ENCODE assay signal across 8 cellular contexts in the genomic region with DNA sequence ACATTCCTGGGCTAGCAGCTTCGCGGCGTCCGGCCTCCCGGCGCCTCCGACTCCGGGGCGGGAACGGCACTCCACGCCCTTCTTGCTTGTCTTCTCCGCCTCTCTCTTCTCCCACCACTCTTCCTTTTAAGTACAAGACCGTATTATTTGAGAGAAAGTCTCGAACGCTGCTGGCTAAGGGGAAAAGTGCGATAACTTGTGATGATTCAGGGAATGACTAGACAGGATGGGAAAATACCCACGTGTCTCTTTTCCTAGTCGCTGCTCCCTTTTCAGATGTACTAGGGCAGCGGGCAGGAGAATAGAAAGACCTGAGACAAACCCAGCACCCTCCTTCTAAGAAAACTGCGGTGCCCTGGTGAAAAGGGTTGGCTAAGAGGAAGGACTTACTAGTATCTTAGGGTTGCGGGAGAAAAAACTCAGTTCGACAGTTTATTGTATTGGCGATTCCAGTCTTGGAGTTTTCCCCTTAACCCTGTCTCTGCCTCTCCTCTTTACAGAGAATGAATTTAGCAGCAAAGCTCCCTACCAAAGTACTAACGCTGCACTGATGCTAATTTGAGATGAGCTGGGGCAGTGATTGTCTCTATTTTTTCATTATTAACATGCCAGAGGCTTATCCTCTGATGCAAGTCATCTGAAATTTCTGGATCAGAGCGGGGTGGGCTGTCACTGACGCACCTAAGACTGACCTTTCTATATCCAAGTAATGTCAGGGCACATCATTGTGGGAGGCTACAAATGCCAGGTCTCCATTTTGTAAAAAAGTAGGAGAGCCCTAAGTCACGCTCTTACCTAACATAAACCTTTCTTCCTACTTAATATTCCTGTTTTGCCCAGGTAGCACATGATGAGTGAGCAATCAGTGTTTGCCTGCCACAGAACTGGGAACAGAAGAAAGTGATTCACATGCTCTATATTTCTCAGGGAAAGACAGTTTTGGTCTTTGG. TPM values are rescaled to one million over a fixed set of nuclear protein-coding genes. Genes with fewer than 3 reads are reported as not detected.
DNase-seq lines count a peak whose midpoint lies in the region; ATAC-seq and TF ChIP-seq lines count a peak whose summit lies in the region.

No MANE protein-coding gene starts in this region.

- H3K36me3 ChIP-seq in cardiac muscle cell, result no peaks in the 10 kb centered on the region
- no peaks in the 10 kb centered on the region for H3K36me3 ChIP-seq in OCI-LY3 (replicated peaks; ENCODE audit: low read depth, low read length)
- H3K36me3 ChIP-seq in ectodermal cell (ENCODE audit: control insufficient read depth, insufficient read depth, low read length), result no peaks in the 10 kb centered on the region
- peaks cover 0 to 4% of the 10 kb centered on the region in 2 experiments for H3K36me3 ChIP-seq in mesenchymal stem cell (ENCODE audit: control insufficient read depth in 1 of 2, insufficient read depth in 2 of 2, low read depth in 1 of 2, low read length in 2 of 2)
- no peaks in the 10 kb centered on the region for H3K36me3 ChIP-seq in upper lobe of left lung

- H3K27me3 ChIP-seq in cardiac muscle cell (no peaks in the 10 kb centered on the region), OCI-LY3 (ENCODE audit: low read depth, low read length) (peaks cover 17% of the 10 kb centered on the region), ectodermal cell (ENCODE audit: control insufficient read depth, insufficient read depth, low read length, poor library complexity, severe bottlenecking) (no peaks in the 10 kb centered on the region), mesenchymal stem cell (ENCODE audit: control insufficient read depth in 1 of 2, insufficient read depth in 1 of 2, low read length in 2 of 2) (no peaks in the 10 kb centered on the region), upper lobe of left lung (peaks cover 0 to 3% (median 0%) of the 10 kb centered on the region in 4 donors)

- intact Hi-C loops in cardiac septum (cut with DNase I), result loop anchor here (10.0 kb wide), 1 partner anchor 243 kb away; the partner anchor contains the start of gene PPP1R12A

- H3K9ac ChIP-seq in OCI-LY3 (ENCODE audit: low read length) (peak overlapping the region; percentile 59), mesenchymal stem cell (ENCODE audit: low read length) (peak overlapping the region; percentile 79)

- H2AK5ac ChIP-seq in mesenchymal stem cell (ENCODE audit: low read length, severe bottlenecking), result no peak overlapping the region

- TF ChIP-seq EP300 in upper lobe of left lung (IDR thresholded peaks at IDR 0.05), result no peak

- 2% methylated on average over 26 to 27 of the region's 27 CpGs for WGBS in ectodermal cell, 2 experiments
- WGBS in mesenchymal stem cell, result 3% methylated on average over 14 of the region's 27 CpGs
- 6 to 9% methylated on average over 27 of the region's 27 CpGs for WGBS in upper lobe of left lung, 2 donors

- TF ChIP-seq POLR2A in upper lobe of left lung (IDR thresholded peaks at IDR 0.05), result peak in 1 of 4 donors; percentile 30

- peaks cover 9% of the 10 kb centered on the region for H4K20me1 ChIP-seq in OCI-LY3 (ENCODE audit: insufficient read depth, low read length)

- ATAC-seq in upper lobe of left lung (ENCODE audit: low FRiP score in 2 of 2) (peak in 1 of 2 donors; percentile 55), GM18520 (IDR thresholded peaks at IDR 0.05; ENCODE audit: unreplicated experiment) (no peak)

- H3K9me3 ChIP-seq in cardiac muscle cell (ENCODE audit: low read depth), result no peaks in the 10 kb centered on the region
- H3K9me3 ChIP-seq in OCI-LY3 (ENCODE audit: insufficient read depth, low read length), result no peaks in the 10 kb centered on the region
- no peaks in the 10 kb centered on the region for H3K9me3 ChIP-seq in ectodermal cell (ENCODE audit: control insufficient read depth, low read length)
- no peaks in the 10 kb centered on the region for H3K9me3 ChIP-seq in mesenchymal stem cell (ENCODE audit: control insufficient read depth, low read length)
- H3K9me3 ChIP-seq in upper lobe of left lung, result no peaks in the 10 kb centered on the region

- H3K27ac ChIP-seq in cardiac muscle cell (peak overlapping the region; percentile 93), OCI-LY3 (ENCODE audit: low read length) (no peak overlapping the region), ectodermal cell (ENCODE audit: insufficient read depth, low read depth, low read length, poor library complexity, severe bottlenecking) (peak overlapping the region; percentile 81), mesenchymal stem cell (ENCODE audit: low read length, poor library complexity, severe bottlenecking) (peak overlapping the region; percentile 86), upper lobe of left lung (peak overlapping the region; percentile 89 to 93 (median 92))

- H2BK15ac ChIP-seq in mesenchymal stem cell (ENCODE audit: low read depth, poor library complexity, severe bottlenecking), result peak overlapping the region; percentile 84

- no peak overlapping the region for H3K23ac ChIP-seq in mesenchymal stem cell (ENCODE audit: low read length in 2 of 2)

- no peak for TF ChIP-seq CTCF in cardiac muscle cell (IDR thresholded peaks at IDR 0.05; ENCODE audit: low read depth, low read length)
- TF ChIP-seq CTCF in OCI-LY3 (IDR thresholded peaks at IDR 0.05; ENCODE audit: low read depth, low read length), result no peak
- TF ChIP-seq CTCF in upper lobe of left lung (IDR thresholded peaks at IDR 0.05), result no peak

- peak overlapping the region in 1 of 2 experiments; percentile 3 for H2BK12ac ChIP-seq in mesenchymal stem cell (ENCODE audit: low read length in 2 of 2)

- H2BK5ac ChIP-seq in mesenchymal stem cell (ENCODE audit: low read depth, low read length, poor library complexity, severe bottlenecking), result peak overlapping the region; percentile 71

- H3K18ac ChIP-seq in mesenchymal stem cell (ENCODE audit: low read depth in 1 of 2, low read length in 2 of 2), result peak overlapping the region; percentile 52 to 68

- H3K4me2 ChIP-seq in OCI-LY3 (ENCODE audit: low read length) (peak overlapping the region; percentile 90), mesenchymal stem cell (ENCODE audit: low read length, poor library complexity, severe bottlenecking) (peak overlapping the region; percentile 76)

- H4K91ac ChIP-seq in mesenchymal stem cell (ENCODE audit: low read length), result peak overlapping the region; percentile 85

- peaks cover 14% of the 10 kb centered on the region for H3K4me1 ChIP-seq in cardiac muscle cell (ENCODE audit: low read depth)
- H3K4me1 ChIP-seq in OCI-LY3 (ENCODE audit: low read length), result peaks cover 23% of the 10 kb centered on the region
- peaks cover 8% of the 10 kb centered on the region for H3K4me1 ChIP-seq in ectodermal cell (ENCODE audit: control insufficient read depth, insufficient read depth, low read length)
- H3K4me1 ChIP-seq in mesenchymal stem cell (ENCODE audit: control insufficient read depth, insufficient read depth, low read depth, low read length), result no peaks in the 10 kb centered on the region
- H3K4me1 ChIP-seq in upper lobe of left lung, result peaks cover 0 to 31% (median 2%) of the 10 kb centered on the region in 4 donors

- H4K8ac ChIP-seq in mesenchymal stem cell (ENCODE audit: low read length), result peak overlapping the region; percentile 66

- H3K4me3 ChIP-seq in cardiac muscle cell, result peak overlapping the region; percentile 94
- peak overlapping the region; percentile 82 for H3K4me3 ChIP-seq in OCI-LY3 (ENCODE audit: low read length)
- H3K4me3 ChIP-seq in ectodermal cell (ENCODE audit: insufficient read depth, low read depth, low read length), result peak overlapping the region; percentile 92
- peak overlapping the region; percentile 79 to 85 for H3K4me3 ChIP-seq in mesenchymal stem cell (ENCODE audit: insufficient read depth in 1 of 2, low read depth in 1 of 2, low read length in 2 of 2)
- peak overlapping the region; percentile 5 to 95 (median 74) for H3K4me3 ChIP-seq in upper lobe of left lung

- DNase-seq in cardiac muscle cell (ENCODE audit: low read depth in 1 of 2, low spot score in 1 of 2) (peak; percentile 9 to 83), cardiac septum (ENCODE audit: low spot score) (no peak), mesenchymal stem cell (peak; percentile 95), upper lobe of left lung (no peak)
- no peak for DNase-seq in central memory CD4-positive, alpha-beta T cell

- H2AFZ ChIP-seq in OCI-LY3 (ENCODE audit: low read depth, low read length), result peak overlapping the region; percentile 48
- no peak overlapping the region for H2AFZ ChIP-seq in mesenchymal stem cell (ENCODE audit: low read depth, low read length)

- peaks cover 38% of the 10 kb centered on the region for H3K79me2 ChIP-seq in OCI-LY3 (ENCODE audit: low read length)

- H2BK120ac ChIP-seq in mesenchymal stem cell (ENCODE audit: low read depth, low read length), result no peak overlapping the region

- no peak overlapping the region for H3K4ac ChIP-seq in mesenchymal stem cell (ENCODE audit: low read depth in 1 of 2, low read length in 2 of 2)

- H3K14ac ChIP-seq in mesenchymal stem cell (ENCODE audit: low read length in 2 of 2), result no peak overlapping the region

- H3K79me1 ChIP-seq in mesenchymal stem cell (replicated peaks; ENCODE audit: low read length, poor library complexity, severe bottlenecking), result peaks cover 8% of the 10 kb centered on the region

RNA-seq across cellular contexts. Expression of gene PAWR, which starts 0.8 kb away (rescaled TPM):
- total RNA-seq in cardiac muscle cell (79.8 and 94.0 TPM in 2 replicates), cardiac septum (6.6 TPM), upper lobe of left lung (10 to 100 TPM; 45.1 to 88.0 (median 58.3) TPM)
- 58.1 and 113 TPM in 2 replicates for polyA plus RNA-seq in cardiac muscle cell
- polyA plus RNA-seq in ectodermal cell (2013, experiment 1 of 4), result 91.9 TPM
- 85.4 TPM for polyA plus RNA-seq in ectodermal cell (2013, experiment 2 of 4)
- polyA plus RNA-seq in ectodermal cell (2013, experiment 3 of 4), result 58.5 TPM
- 67.7 TPM for polyA plus RNA-seq in ectodermal cell (2013, experiment 4 of 4)
- polyA plus RNA-seq in mesenchymal stem cell (2013, experiment 1 of 2), result 15.1 TPM
- 15.9 TPM for polyA plus RNA-seq in mesenchymal stem cell (2013, experiment 2 of 2)

Comparison
In these comparisons a context has a peak if more than half of its experiments do, and no peak if none do; other contexts are left out.
1. DNase-seq: peak in cardiac muscle cell (2 of 2) and mesenchymal stem cell (single experiment); none in cardiac septum (single experiment), upper lobe of left lung (0 of 2) and central memory CD4-positive, alpha-beta T cell (single experiment).
2. Peak in every context shown above with its lines, with median percentiles within 50 percentile points of each other: H3K4me3 ChIP-seq.